ENCODE assay signal across 12 cellular contexts in genomic region chr6:168649209-168649608, GRCh38.
"Had no signal": no experiment of that assay in that cellular context is flagged by ENCODE, and none has a peak within 500 bp of the region (broad histone marks: within the 10 kb centered on the region; RNA-seq: fewer than 3 reads in every experiment).

No MANE protein-coding gene starts in this region.

- DNase-seq: activated CD4-positive, alpha-beta T cell treated with anti-CD3 and anti-CD28 coated beads for 4 hours; activated CD8-positive, alpha-beta T cell treated with anti-CD3 and anti-CD28 coated beads for 36 hours; activated gamma-delta T cell treated with Interleukin-2 at 50 U/mL for 16 hours; activated T-cell treated with anti-CD3 and anti-CD28 coated beads, Interleukin-2, amount 50 U/mL, for 48 hours; effector CD8-positive, alpha-beta T cell; esophagus squamous epithelium; left ventricle myocardium inferior; mesendoderm; nucleus accumbens; right cardiac atrium had no signal

- H3K27ac ChIP-seq: esophagus squamous epithelium, left ventricle myocardium inferior had no signal

- FAIRE-seq: endothelial cell of umbilical vein had no signal

- ATAC-seq: activated CD8-positive, alpha-beta T cell treated with anti-CD3 and anti-CD28 coated beads for 36 hours; natural killer cell treated with Interleukin-12 subunit alpha and Interleukin-12 subunit beta and Interleukin-15 and Interleukin-18, amount 100 ng/mL, for 72 hours had no signal
